9 cellular contexts compared by ENCODE assay signal in genomic region chr2:38835990-38836389, GRCh38. TPM values are rescaled to one million over a fixed set of nuclear protein-coding genes. Genes with fewer than 3 reads are reported as not detected.
DNase-seq lines count a peak whose midpoint lies in the region; ATAC-seq, FAIRE-seq and TF ChIP-seq lines count a peak whose summit lies in the region.
"Had no signal": no experiment of that assay in that cellular context is flagged by ENCODE, and none has a peak within 500 bp of the region (broad histone marks: within the 10 kb centered on the region; RNA-seq: fewer than 3 reads in every experiment).

No MANE protein-coding gene starts in this region.

- peaks cover 0 to 9% (median 1%) of the 10 kb centered on the region in 4 donors for H3K36me3 ChIP-seq in right lobe of liver

- no peaks in the 10 kb centered on the region for H3K9me3 ChIP-seq in right lobe of liver

- H3K4me3 ChIP-seq in right lobe of liver (no peak overlapping the region), dorsolateral prefrontal cortex (no peak overlapping the region)

- no peak for TF ChIP-seq CTCF in right lobe of liver (IDR thresholded peaks at IDR 0.05)
- no peak for TF ChIP-seq CTCF in dorsolateral prefrontal cortex (IDR thresholded peaks at IDR 0.05 in 54 of 56, conservative IDR thresholded peaks at IDR 0.05 in 2 of 56; ENCODE audit: low read depth in 1 of 56, partially characterized antibody in 56 of 56)

- no peaks in the 10 kb centered on the region for H3K27me3 ChIP-seq in right lobe of liver
- no peaks in the 10 kb centered on the region for H3K27me3 ChIP-seq in dorsolateral prefrontal cortex

- TF ChIP-seq POLR2A in right lobe of liver (IDR thresholded peaks at IDR 0.05) (no peak), H54 (IDR thresholded peaks at IDR 0.05; ENCODE audit: low read depth, low read length) (no peak)

- H3K27ac ChIP-seq in right lobe of liver = no peak overlapping the region
- H3K27ac ChIP-seq in dorsolateral prefrontal cortex = peak overlapping the region in 2 of 59 donors; percentile 10

- no peak for FAIRE-seq in H54 (lab: Jason Lieb, UNC)

- no peak for DNase-seq in right lobe of liver
- DNase-seq in NCI-H146 treated with DMSO at 0.1 percent for 48 hours (lab: John Stamatoyannopoulos, UW; ENCODE audit: unreplicated experiment) = no peak
- DNase-seq in dorsolateral prefrontal cortex = no peak
- no peak for DNase-seq in H54 (ENCODE audit: insufficient read length, low spot score)
- no peak for DNase-seq in stimulated activated CD4-positive, alpha-beta T cell treated with anti-CD3 and anti-CD28 coated beads, Interleukin-1b, Interleukin-23, amount 100 ng/mL, for 48 hours
- DNase-seq: stimulated activated naive CD4-positive, alpha-beta T cell had no signal

- WGBS in right lobe of liver (ENCODE audit: insufficient coverage, low coverage, low lambda C conversion rate, missing lambda C conversion rate) = 42% methylated on average over 3 of the region's 3 CpGs

- peak; percentile 93 for ATAC-seq in GM18519 (IDR thresholded peaks at IDR 0.05; ENCODE audit: low FRiP score, unreplicated experiment)
- ATAC-seq in GM21576 (IDR thresholded peaks at IDR 0.05; ENCODE audit: unreplicated experiment) = peak; percentile 95
- peak; percentile 93 for ATAC-seq in HG03378 (IDR thresholded peaks at IDR 0.05; ENCODE audit: unreplicated experiment)
- ATAC-seq in right lobe of liver = peak; percentile 47 to 80 (median 62)

- no peaks in the 10 kb centered on the region for H3K4me1 ChIP-seq in right lobe of liver

- intact Hi-C loops in right lobe of liver (cut with DNase I) (no loop called here), dorsolateral prefrontal cortex (cut with DNase I) (no loop called here)

RNA-seq across cellular contexts. Expression of gene DHX57, which starts 39.7 kb away (rescaled TPM):
- total RNA-seq in right lobe of liver (1 to 10 TPM; 4.4 to 6.4 (median 4.9) TPM), dorsolateral prefrontal cortex (10 to 100 TPM; 12.0 to 42.3 (median 27.3) TPM)

RNA-seq across cellular contexts. Expression of gene MORN2, which starts 39.8 kb away (rescaled TPM):
- total RNA-seq in right lobe of liver (1 to 10 TPM; 4.1 to 8.1 (median 5.0) TPM), dorsolateral prefrontal cortex (10 to 100 TPM; 11.3 to 36.8 (median 23.3) TPM)

RNA-seq across cellular contexts. Expression of gene ARHGEF33, which starts 53.7 kb away (rescaled TPM):
- total RNA-seq in right lobe of liver = under 1 TPM in 4 of 6 experiments, not detected in 2; 0.11 to 0.56 (median 0.29) TPM
- total RNA-seq in dorsolateral prefrontal cortex = 10 to 100 TPM in 33 of 120 experiments, 1 to 10 TPM in 87; 2.8 to 16.9 (median 8.6) TPM

RNA-seq across cellular contexts. Expression of gene GEMIN6, which starts 58.0 kb away (rescaled TPM):
- total RNA-seq in right lobe of liver = 10 to 100 TPM in 1 of 6 experiments, 1 to 10 TPM in 5; 5.8 to 10.5 (median 7.3) TPM
- total RNA-seq in dorsolateral prefrontal cortex = 10 to 100 TPM in 83 of 120 experiments, 1 to 10 TPM in 37; 6.5 to 19.1 (median 11.1) TPM
